Comparison of ENCODE assay signal across 11 cellular contexts in genomic region chr11:1335264-1335810, GRCh38. TPM values are rescaled to one million over a fixed set of nuclear protein-coding genes. Genes with fewer than 3 reads are reported as not detected.
DNase-seq lines count a peak whose midpoint lies in the region; TF ChIP-seq lines count a peak whose summit lies in the region.
"Had no signal": no experiment of that assay in that cellular context is flagged by ENCODE, and none has a peak within 500 bp of the region (broad histone marks: within the 10 kb centered on the region; RNA-seq: fewer than 3 reads in every experiment).

No MANE protein-coding gene starts in this region.

- WGBS in lower leg skin, 2 donors, result 50 to 69% methylated on average over 10 of the region's 10 CpGs

- H3K9me3 Mint-ChIP-seq in T-helper 1 cell treated with Interleukin-12 subunit alpha and Interleukin-12 subunit beta and Interleukin-4 antibody, amounts not matched to agents 30 μg/mL and 1 μg/mL, for 36 hours, result no peaks in the 10 kb centered on the region
- H3K9me3 Mint-ChIP-seq in activated CD4-positive, alpha-beta memory T cell treated with anti-CD3 and anti-CD28 coated beads for 36 hours, result peaks cover 8% of the 10 kb centered on the region
- H3K9me3 Mint-ChIP-seq in glutamatergic neuron (ENCODE audit: unreplicated experiment), result peaks cover 5% of the 10 kb centered on the region

- peak overlapping the region in 2 of 3 donors; percentile 71 to 72 for H3K4me3 ChIP-seq in skeletal muscle tissue (ENCODE audit: low read length in 3 of 3)
- H3K4me3 ChIP-seq in lower leg skin (ENCODE audit: low read depth, poor library complexity, severe bottlenecking), result no peak overlapping the region

- TF ChIP-seq CTCF in glutamatergic neuron (IDR thresholded peaks at IDR 0.05; ENCODE audit: partially characterized antibody, unreplicated experiment) (no peak), lower leg skin (IDR thresholded peaks at IDR 0.05) (no peak)

- CTCF ChIA-PET in activated CD4-positive, alpha-beta memory T cell treated with anti-CD3 and anti-CD28 coated beads for 36 hours (lab: Charles Lee), result interaction anchor here (1.2 kb wide), 1 partner anchor 24 kb away, joined by 3 read pairs; no protein-coding TSS in a partner anchor

- peaks cover 10 to 12% (median 10%) of the 10 kb centered on the region in 3 donors for H3K4me1 ChIP-seq in skeletal muscle tissue (ENCODE audit: control insufficient read depth in 3 of 3, insufficient read depth in 3 of 3, low read length in 3 of 3)

- no peaks in the 10 kb centered on the region for H3K36me3 ChIP-seq in skeletal muscle tissue (ENCODE audit: control insufficient read depth in 3 of 3, insufficient read depth in 3 of 3, low read length in 3 of 3)

- H3K27ac ChIP-seq in skeletal muscle tissue (ENCODE audit: low read depth, low read length), result peak overlapping the region; percentile 62
- H3K27ac ChIP-seq: 22Rv1, VCaP had no signal

- POLR2A ChIA-PET in activated CD4-positive, alpha-beta memory T cell treated with anti-CD3 and anti-CD28 coated beads for 36 hours (lab: Charles Lee), result interaction anchor here (1.5 kb wide), 1 partner anchor 73 kb away, joined by 4 read pairs; no protein-coding TSS in a partner anchor

- peak overlapping the region; percentile 57 for H3K4me3 Mint-ChIP-seq in T-helper 1 cell treated with Interleukin-12 subunit alpha and Interleukin-12 subunit beta and Interleukin-4 antibody, amounts not matched to agents 30 μg/mL and 1 μg/mL, for 36 hours
- peak overlapping the region; percentile 71 for H3K4me3 Mint-ChIP-seq in activated CD4-positive, alpha-beta memory T cell treated with anti-CD3 and anti-CD28 coated beads for 36 hours
- peak overlapping the region; percentile 73 for H3K4me3 Mint-ChIP-seq in glutamatergic neuron (ENCODE audit: unreplicated experiment)

- intact Hi-C loops in activated CD4-positive, alpha-beta memory T cell treated with anti-CD3 and anti-CD28 coated beads for 36 hours (cut with micrococcal nuclease), result no loop called here
- intact Hi-C loops in lower leg skin (cut with DNase I; ENCODE audit: low total_unique reads), result no loop called here

- H3K27me3 Mint-ChIP-seq in T-helper 1 cell treated with Interleukin-12 subunit alpha and Interleukin-12 subunit beta and Interleukin-4 antibody, amounts not matched to agents 30 μg/mL and 1 μg/mL, for 36 hours (ENCODE audit: low read depth), result peaks cover 7% of the 10 kb centered on the region
- H3K27me3 Mint-ChIP-seq in activated CD4-positive, alpha-beta memory T cell treated with anti-CD3 and anti-CD28 coated beads for 36 hours, result peaks cover 2% of the 10 kb centered on the region
- H3K27me3 Mint-ChIP-seq in glutamatergic neuron (ENCODE audit: unreplicated experiment), result peaks cover 12% of the 10 kb centered on the region

- DNase-seq in T-helper 1 cell, result no peak
- peak; percentile 7 for DNase-seq in activated CD4-positive, alpha-beta memory T cell treated with anti-CD3 and anti-CD28 coated beads for 36 hours
- no peak for DNase-seq in glutamatergic neuron
- no peak for DNase-seq in activated gamma-delta T cell treated with Interleukin-2 at 50 U/mL for 16 hours
- no peak for DNase-seq in lower leg skin (ENCODE audit: low spot score in 2 of 2)
- no peak for DNase-seq in NCI-H2227 (lab: John Stamatoyannopoulos, UW; ENCODE audit: unreplicated experiment)
- DNase-seq: NCI-H226 had no signal

- H3K9me3 ChIP-seq in skeletal muscle tissue (ENCODE audit: control insufficient read depth in 3 of 3, low read length in 3 of 3), result no peaks in the 10 kb centered on the region

- TF ChIP-seq POLR2A in lower leg skin (IDR thresholded peaks at IDR 0.05), result no peak

- H3K27me3 ChIP-seq in skeletal muscle tissue (ENCODE audit: control insufficient read depth in 3 of 3, insufficient read depth in 3 of 3, low read length in 3 of 3), result peaks cover 0 to 2% (median 0%) of the 10 kb centered on the region in 3 donors

- peak overlapping the region; percentile 10 to 74 (median 25) for H3K9ac ChIP-seq in skeletal muscle tissue (ENCODE audit: low read depth in 1 of 3, low read length in 3 of 3)

- H3K36me3 Mint-ChIP-seq in T-helper 1 cell treated with Interleukin-12 subunit alpha and Interleukin-12 subunit beta and Interleukin-4 antibody, amounts not matched to agents 30 μg/mL and 1 μg/mL, for 36 hours (ENCODE audit: low read depth), result peaks cover 3% of the 10 kb centered on the region
- H3K36me3 Mint-ChIP-seq in activated CD4-positive, alpha-beta memory T cell treated with anti-CD3 and anti-CD28 coated beads for 36 hours, result no peaks in the 10 kb centered on the region
- H3K36me3 Mint-ChIP-seq in glutamatergic neuron (ENCODE audit: unreplicated experiment), result peaks cover 21% of the 10 kb centered on the region

- H3K4me1 Mint-ChIP-seq in T-helper 1 cell treated with Interleukin-12 subunit alpha and Interleukin-12 subunit beta and Interleukin-4 antibody, amounts not matched to agents 30 μg/mL and 1 μg/mL, for 36 hours (ENCODE audit: low read depth), result peaks cover 12% of the 10 kb centered on the region
- H3K4me1 Mint-ChIP-seq in activated CD4-positive, alpha-beta memory T cell treated with anti-CD3 and anti-CD28 coated beads for 36 hours (ENCODE audit: low read depth), result peaks cover 12% of the 10 kb centered on the region
- peaks cover 2% of the 10 kb centered on the region for H3K4me1 Mint-ChIP-seq in glutamatergic neuron (ENCODE audit: low read depth, unreplicated experiment)

- no peak overlapping the region for H3K27ac Mint-ChIP-seq in T-helper 1 cell treated with Interleukin-12 subunit alpha and Interleukin-12 subunit beta and Interleukin-4 antibody, amounts not matched to agents 30 μg/mL and 1 μg/mL, for 36 hours
- H3K27ac Mint-ChIP-seq in activated CD4-positive, alpha-beta memory T cell treated with anti-CD3 and anti-CD28 coated beads for 36 hours, result peak overlapping the region; percentile 43
- no peak overlapping the region for H3K27ac Mint-ChIP-seq in glutamatergic neuron (ENCODE audit: unreplicated experiment)

RNA-seq across cellular contexts. Expression of gene TOLLIP, which starts 25.9 kb away (rescaled TPM):
- total RNA-seq in activated CD4-positive, alpha-beta memory T cell treated with anti-CD3 and anti-CD28 coated beads for 36 hours, result 10 to 100 TPM; 30.0 to 32.1 TPM
- 67.5 TPM for total RNA-seq in glutamatergic neuron (ENCODE audit: unreplicated experiment)
- total RNA-seq in skeletal muscle tissue, result 8.9 TPM
- 100 to 1,000 TPM; 114 to 167 (median 129) TPM for total RNA-seq in lower leg skin

RNA-seq across cellular contexts. Expression of gene BRSK2, which starts 54.4 kb away (rescaled TPM):
- total RNA-seq in activated CD4-positive, alpha-beta memory T cell treated with anti-CD3 and anti-CD28 coated beads for 36 hours, result under 1 TPM; 0.46 to 0.64 TPM
- total RNA-seq in glutamatergic neuron (ENCODE audit: unreplicated experiment) (207 TPM), skeletal muscle tissue (1.0 TPM), lower leg skin (under 1 TPM in 2 of 4 donors, not detected in 2; 0.23 to 0.68 TPM)

Comparison
In these comparisons a context has a peak if more than half of its experiments do, and no peak if none do; other contexts are left out.
1. RNA of gene BRSK2, which starts 54.4 kb away (total RNA-seq): 207 TPM in glutamatergic neuron (single experiment); 1.0 TPM in skeletal muscle tissue (single experiment), 0.46 to 0.64 TPM in activated CD4-positive, alpha-beta memory T cell treated with anti-CD3 and anti-CD28 coated beads for 36 hours and 0.23 to 0.68 TPM in lower leg skin; every median in the first group is over 100 times any median in the second.
2. Peak in every context shown above with its lines, with median percentiles within 50 percentile points of each other: H3K4me3 Mint-ChIP-seq.